In genomic region chr2:191150121-191150450, GRCh38 we compare ENCODE assay signal across 8 cellular contexts. TPM values are rescaled to one million over a fixed set of nuclear protein-coding genes. Genes with fewer than 3 reads are reported as not detected.
DNase-seq lines count a peak whose midpoint lies in the region; ATAC-seq and TF ChIP-seq lines count a peak whose summit lies in the region.

No MANE protein-coding gene starts in this region.

- H3K27me3 Mint-ChIP-seq in Caco-2 (ENCODE audit: insufficient read depth, unreplicated experiment): peaks cover 7% of the 10 kb centered on the region

- H3K9ac ChIP-seq in neuronal stem cell (ENCODE audit: low read depth, low read length, poor library complexity): no peak overlapping the region

- H3K36me3 Mint-ChIP-seq in Caco-2 (ENCODE audit: insufficient read depth, unreplicated experiment): no peaks in the 10 kb centered on the region

- H3K4me3 ChIP-seq in Caco-2 (ENCODE audit: low read depth, low read length) (peak overlapping the region; percentile 25), neuronal stem cell (ENCODE audit: low read length in 2 of 2) (peak overlapping the region; percentile 13 to 69)
- peak overlapping the region; percentile 91 for H3K4me3 ChIP-seq in effector memory CD4-positive, alpha-beta T cell (ENCODE audit: insufficient read depth, low read depth, low read length, poor library complexity, severe bottlenecking)

- H3K4me2 ChIP-seq in neuronal stem cell (ENCODE audit: insufficient read depth, low read length, poor library complexity, severe bottlenecking): peak overlapping the region; percentile 59

- CTCF ChIA-PET in Caco-2 (lab: Charles Lee): interaction anchor here (1.0 to 1.7 kb wide), 2 partner anchors 16 to 98 kb away, joined by 3 to 13 read pairs; no protein-coding TSS in a partner anchor

- DNase-seq in Caco-2: no peak
- no peak for DNase-seq in effector memory CD4-positive, alpha-beta T cell
- DNase-seq in neuronal stem cell (ENCODE audit: low spot score): no peak
- DNase-seq in stimulated activated CD8-positive, alpha-beta memory T cell treated with anti-CD3 and anti-CD28 coated beads, Interleukin-4, amount 100 ng/mL, for 48 hours: no peak
- no peak for DNase-seq in activated CD8-positive, alpha-beta memory T cell treated with anti-CD3 and anti-CD28 coated beads, Interleukin-2, amount 50 U/mL, for 48 hours
- no peak for DNase-seq in activated CD4-positive, alpha-beta T cell treated with anti-CD3 and anti-CD28 coated beads for 48 hours

- no peak overlapping the region for H3K14ac ChIP-seq in neuronal stem cell (ENCODE audit: low read length)

- no peak overlapping the region for H2BK5ac ChIP-seq in neuronal stem cell (ENCODE audit: low read length)

- no peaks in the 10 kb centered on the region for H3K9me3 ChIP-seq in Caco-2
- no peaks in the 10 kb centered on the region for H3K9me3 ChIP-seq in KOPT-K1 (ENCODE audit: insufficient read depth, low read length, poor library complexity, severe bottlenecking)
- H3K9me3 ChIP-seq in effector memory CD4-positive, alpha-beta T cell (ENCODE audit: control insufficient read depth, low read length): no peaks in the 10 kb centered on the region
- no peaks in the 10 kb centered on the region for H3K9me3 ChIP-seq in neuronal stem cell (replicated peaks in 1 of 2; ENCODE audit: control insufficient read depth in 2 of 2, insufficient read depth in 1 of 2, low read depth in 1 of 2, low read length in 2 of 2)

- no TSS peak for BruUV-seq in Caco-2 (replicated peaks; lab: Mats Ljungman, UMichigan)

- H3K27me3 ChIP-seq in Caco-2 (replicated peaks; ENCODE audit: control insufficient read depth, insufficient read depth, low read length): no peaks in the 10 kb centered on the region
- H3K27me3 ChIP-seq in effector memory CD4-positive, alpha-beta T cell (replicated peaks; ENCODE audit: control insufficient read depth, insufficient read depth, low read length, poor library complexity, severe bottlenecking): no peaks in the 10 kb centered on the region
- H3K27me3 ChIP-seq in neuronal stem cell (ENCODE audit: control insufficient read depth in 3 of 3, insufficient read depth in 3 of 3, low read depth in 1 of 3, low read length in 3 of 3): peaks cover 0 to 15% (median 9%) of the 10 kb centered on the region in 3 experiments

- no peak overlapping the region for H2BK15ac ChIP-seq in neuronal stem cell (ENCODE audit: low read length)

- H2AK5ac ChIP-seq in neuronal stem cell (ENCODE audit: low read depth, low read length): no peak overlapping the region

- no peak overlapping the region for H3K18ac ChIP-seq in neuronal stem cell (ENCODE audit: low read length)

- H3K27ac Mint-ChIP-seq in Caco-2 (ENCODE audit: unreplicated experiment): no peak overlapping the region

- H3K4me1 ChIP-seq in Caco-2: no peaks in the 10 kb centered on the region
- H3K4me1 ChIP-seq in effector memory CD4-positive, alpha-beta T cell (ENCODE audit: control insufficient read depth, insufficient read depth, low read length, poor library complexity, severe bottlenecking): peaks cover 19% of the 10 kb centered on the region
- peaks cover 0 to 8% of the 10 kb centered on the region in 2 donors for H3K4me1 ChIP-seq in neuronal stem cell (ENCODE audit: control insufficient read depth in 2 of 2, insufficient read depth in 1 of 2, low read depth in 1 of 2, low read length in 2 of 2)

- peak overlapping the region; percentile 77 for H2AFZ ChIP-seq in neuronal stem cell (ENCODE audit: low read length)

- no peaks in the 10 kb centered on the region for H3K9me3 Mint-ChIP-seq in Caco-2 (ENCODE audit: unreplicated experiment)

- H3K4me3 Mint-ChIP-seq in Caco-2 (ENCODE audit: unreplicated experiment): peak overlapping the region; percentile 70

- H4K8ac ChIP-seq in neuronal stem cell (ENCODE audit: low read depth, low read length): no peak overlapping the region

- intact Hi-C loops in Caco-2 (cut with micrococcal nuclease; ENCODE audit: unreplicated experiment): no loop called here

- H3K27ac ChIP-seq in KOPT-K1 (ENCODE audit: low read depth, low read length, poor library complexity, severe bottlenecking): peak overlapping the region; percentile 70
- H3K27ac ChIP-seq in effector memory CD4-positive, alpha-beta T cell (ENCODE audit: insufficient read depth, low read length, poor library complexity, severe bottlenecking): peak overlapping the region; percentile 97
- no peak overlapping the region for H3K27ac ChIP-seq in neuronal stem cell (replicated peaks; ENCODE audit: low read length)

- TF ChIP-seq CTCF in Caco-2 (IDR thresholded peaks at IDR 0.05; ENCODE audit: insufficient read depth in 1 of 2, low read depth in 1 of 2, low read length in 1 of 2, severe bottlenecking in 1 of 2, unreplicated experiment in 1 of 2): no peak

- H3K79me1 ChIP-seq in neuronal stem cell (ENCODE audit: low read depth, low read length): no peaks in the 10 kb centered on the region

- H2BK12ac ChIP-seq in neuronal stem cell (ENCODE audit: low read length): no peak overlapping the region

- POLR2A ChIA-PET in Caco-2 (lab: Charles Lee): interaction anchor here (1.0 kb wide), 1 partner anchor 98 kb away, joined by 3 read pairs; no protein-coding TSS in a partner anchor

- no peak overlapping the region for H3K23ac ChIP-seq in neuronal stem cell (ENCODE audit: low read depth, low read length, poor library complexity)

- no peak overlapping the region for H3K4ac ChIP-seq in neuronal stem cell (ENCODE audit: low read length)

- ATAC-seq in GM21529 (IDR thresholded peaks at IDR 0.05; ENCODE audit: unreplicated experiment): peak; percentile 17

- H2BK120ac ChIP-seq in neuronal stem cell (ENCODE audit: low read depth, low read length): no peak overlapping the region

- H4K91ac ChIP-seq in neuronal stem cell (ENCODE audit: low read depth, low read length, poor library complexity): no peak overlapping the region

- peaks cover 5% of the 10 kb centered on the region for H3K4me1 Mint-ChIP-seq in Caco-2 (ENCODE audit: low read depth, unreplicated experiment)

- no CpG with 5 or more reads among the region's 6 CpGs for WGBS in neuronal stem cell (ENCODE audit: extremely low coverage in 2 of 2, insufficient read length in 2 of 2, insufficient replicate concordance in 1 of 2), 2 donors

- no peaks in the 10 kb centered on the region for H3K36me3 ChIP-seq in Caco-2 (ENCODE audit: control insufficient read depth, insufficient read depth, low read length)
- H3K36me3 ChIP-seq in KOPT-K1 (ENCODE audit: insufficient read depth, low read length): peaks cover 15% of the 10 kb centered on the region
- H3K36me3 ChIP-seq in effector memory CD4-positive, alpha-beta T cell (ENCODE audit: control insufficient read depth, insufficient read depth, low read length): peaks cover 22% of the 10 kb centered on the region
- H3K36me3 ChIP-seq in neuronal stem cell (replicated peaks in 1 of 2; ENCODE audit: control insufficient read depth in 2 of 2, insufficient read depth in 2 of 2, low read length in 2 of 2): no peaks in the 10 kb centered on the region

RNA-seq across cellular contexts. Expression of gene STAT4, which starts 0.7 kb away (rescaled TPM):
- 0.19 and 0.48 TPM in 2 replicates for total RNA-seq in Caco-2 (2022)
- 0.73 TPM for polyA plus RNA-seq in neuronal stem cell (2013, experiment 1 of 2)
- 0.66 TPM for polyA plus RNA-seq in neuronal stem cell (2013, experiment 2 of 2)

Comparison
In these comparisons a context has a peak if more than half of its experiments do, and no peak if none do; other contexts are left out.
1. H3K4me3 ChIP-seq: peak in every context shown above with its lines; median percentile 91 in effector memory CD4-positive, alpha-beta T cell; 41 in neuronal stem cell; 25 in Caco-2.